ENCODE assay signal across 1 cellular context in genomic region chr11:78472905-78473304, GRCh38.
TF ChIP-seq lines count a peak whose summit lies in the region.

No MANE protein-coding gene starts in this region.

TF ChIP-seq in WTC11, 78 proteins besides CTCF, POLR2A, EP300 and RAD21 (continued from another document):
- TF ChIP-seq ATF3 (CRISPR knock-in tag; conservative IDR thresholded peaks at IDR 0.05) = no peak
- TF ChIP-seq ZNF317 (CRISPR knock-in tag; IDR thresholded peaks at IDR 0.05; ENCODE audit: borderline replicate concordance, low read depth) = no peak
- TF ChIP-seq ELF4 (CRISPR knock-in tag; IDR thresholded peaks at IDR 0.05; ENCODE audit: low read depth) = no peak
- TF ChIP-seq ZNF396 (CRISPR knock-in tag; IDR thresholded peaks at IDR 0.05; ENCODE audit: borderline replicate concordance) = no peak
- no peak for TF ChIP-seq E2F5 (CRISPR knock-in tag; IDR thresholded peaks at IDR 0.05)
- no peak for TF ChIP-seq NR1H2 (CRISPR knock-in tag; IDR thresholded peaks at IDR 0.05)
- no peak for TF ChIP-seq FOXJ3 (CRISPR knock-in tag; IDR thresholded peaks at IDR 0.05; ENCODE audit: borderline replicate concordance)
- TF ChIP-seq NFATC4 (CRISPR knock-in tag; IDR thresholded peaks at IDR 0.05) = no peak
- no peak for TF ChIP-seq NR2C2 (CRISPR knock-in tag; IDR thresholded peaks at IDR 0.05)
- TF ChIP-seq, protein P1, sequence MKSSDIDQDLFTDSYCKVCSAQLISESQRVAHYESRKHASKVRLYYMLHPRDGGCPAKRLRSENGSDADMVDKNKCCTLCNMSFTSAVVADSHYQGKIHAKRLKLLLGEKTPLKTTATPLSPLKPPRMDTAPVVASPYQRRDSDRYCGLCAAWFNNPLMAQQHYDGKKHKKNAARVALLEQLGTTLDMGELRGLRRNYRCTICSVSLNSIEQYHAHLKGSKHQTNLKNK (CRISPR knock-in tag; IDR thresholded peaks at IDR 0.05) = no peak
- no peak for TF ChIP-seq HMGA2 (CRISPR knock-in tag; IDR thresholded peaks at IDR 0.05)
